In the genomic region with DNA sequence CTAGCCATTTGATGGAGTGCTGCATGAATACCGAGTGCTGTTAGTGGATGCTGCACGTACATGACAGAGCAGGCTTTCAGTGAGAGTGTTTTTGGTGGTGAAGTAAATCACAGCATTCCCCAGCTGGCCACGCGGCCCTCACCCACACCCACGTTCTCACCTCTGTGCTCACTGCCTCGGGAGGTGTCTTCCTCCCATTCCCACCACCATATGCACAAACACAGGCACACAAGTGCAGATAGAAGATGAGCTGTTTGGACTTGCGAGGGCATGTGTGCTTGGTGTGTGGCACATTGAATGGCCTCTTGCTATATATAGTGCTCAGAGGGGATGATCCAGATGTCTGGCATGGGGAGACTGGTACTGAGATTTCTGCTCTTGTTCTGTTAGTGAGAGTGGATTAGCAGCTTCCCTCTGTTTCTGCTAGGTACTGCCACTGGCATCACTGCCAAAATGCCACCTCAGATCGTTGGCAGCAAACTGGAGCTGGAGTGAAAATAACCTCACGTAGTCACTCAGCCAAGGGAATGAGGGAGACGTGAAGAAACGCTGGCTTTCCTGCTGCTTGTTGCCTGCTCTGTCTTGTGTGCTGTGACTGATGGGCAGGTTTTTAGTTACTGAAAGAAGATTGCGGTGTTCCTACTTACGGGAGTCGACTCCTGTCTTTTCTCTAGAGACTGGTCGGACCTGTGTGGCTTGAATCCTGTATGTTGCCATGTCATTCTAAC, we compare ENCODE assay signal across 10 cellular contexts. TPM values are rescaled to one million over a fixed set of nuclear protein-coding genes. Genes with fewer than 3 reads are reported as not detected.
A peak's percentile ranks its signal among the peaks of the same experiment; 100 is the strongest.
DNase-seq lines count a peak whose midpoint lies in the region; ATAC-seq, FAIRE-seq and TF ChIP-seq lines count a peak whose summit lies in the region.
"Had no signal": no experiment of that assay in that cellular context is flagged by ENCODE, and none has a peak within 500 bp of the region (broad histone marks: within the 10 kb centered on the region; RNA-seq: fewer than 3 reads in every experiment).

No MANE protein-coding gene starts in this region.

- H2AFZ ChIP-seq in HepG2 (ENCODE audit: low read length): no peak overlapping the region

- peaks cover 90% of the 10 kb centered on the region for H3K79me2 ChIP-seq in HepG2 (ENCODE audit: insufficient read depth, low read length)

- H3K4me3 ChIP-seq in right lobe of liver (no peak overlapping the region), HepG2 (replicated peaks in 1 of 3; ENCODE audit: insufficient read depth in 1 of 3, low read depth in 2 of 3, low read length in 3 of 3) (no peak overlapping the region), vagina (no peak overlapping the region), mucosa of descending colon (no peak overlapping the region)

- no peak overlapping the region for H3K4me2 ChIP-seq in HepG2 (ENCODE audit: low read depth, low read length)

- peaks cover 0 to 13% (median 0%) of the 10 kb centered on the region in 4 donors for H3K4me1 ChIP-seq in right lobe of liver
- H3K4me1 ChIP-seq in HepG2 (ENCODE audit: insufficient read depth, low read length): no peaks in the 10 kb centered on the region; the same call in 1 of the 2 replicates
- H3K4me1 ChIP-seq in vagina: peaks cover 91% of the 10 kb centered on the region
- H3K4me1 ChIP-seq in mucosa of descending colon (ENCODE audit: low read depth): peaks cover 28% of the 10 kb centered on the region

- 56% methylated on average over 12 of the region's 15 CpGs for WGBS in right lobe of liver (ENCODE audit: insufficient coverage, low coverage, low lambda C conversion rate, missing lambda C conversion rate)
- WGBS in HepG2 (ENCODE audit: low lambda C conversion rate): 96% methylated on average over 10 of the region's 15 CpGs

- H3K27me3 ChIP-seq in right lobe of liver: no peaks in the 10 kb centered on the region
- H3K27me3 ChIP-seq in HepG2 (ENCODE audit: control insufficient read depth in 1 of 2, insufficient read depth in 2 of 2, low read length in 2 of 2): no peaks in the 10 kb centered on the region
- H3K27me3 ChIP-seq in vagina: no peaks in the 10 kb centered on the region

- no TSS peak for BruUV-seq in HepG2 (replicated peaks; lab: Mats Ljungman, UMichigan)

- POLR2A ChIA-PET in HepG2 (lab: Yijun Ruan, JAX): no interaction called here

- ATAC-seq in right lobe of liver (peak; percentile 28 to 70 (median 46)), HepG2 (no peak), mucosa of descending colon (no peak)

- H3K9me3 ChIP-seq in right lobe of liver (no peaks in the 10 kb centered on the region), HepG2 (ENCODE audit: low read length) (no peaks in the 10 kb centered on the region), vagina (no peaks in the 10 kb centered on the region), mucosa of descending colon (no peaks in the 10 kb centered on the region)

- no peak for FAIRE-seq in HepG2 (lab: Jason Lieb, UNC)
- FAIRE-seq: colon had no signal

- TF ChIP-seq POLR2A in right lobe of liver (IDR thresholded peaks at IDR 0.05) (no peak), HepG2 (IDR thresholded peaks at IDR 0.05; ENCODE audit: insufficient read depth in 1 of 2, low read depth in 2 of 2, low read length in 2 of 2) (no peak), vagina (IDR thresholded peaks at IDR 0.05) (no peak)

- CTCF ChIA-PET in HepG2 (lab: Yijun Ruan, JAX; ENCODE audit: low intra/inter-chr PET ratio, low total read pairs): no interaction called here

- TF ChIP-seq EP300 in HepG2 (IDR thresholded peaks at IDR 0.05; ENCODE audit: low read depth in 2 of 2, low read length in 2 of 2) (no peak), HepG2 (CRISPR knock-in tag; IDR thresholded peaks at IDR 0.05; ENCODE audit: borderline replicate concordance) (no peak)

- intact Hi-C loops in right lobe of liver (cut with DNase I) (no loop called here), HepG2 (cut with micrococcal nuclease; ENCODE audit: unreplicated experiment) (no loop called here), vagina (cut with DNase I) (no loop called here), mucosa of descending colon (cut with DNase I, micrococcal nuclease) (no loop called here)

- in situ Hi-C loops in HepG2 (cut with HindIII; ENCODE audit: extremely low pct_ligation_motif_present, low pct_unique_long_range_greater_than_20kb): no loop called here

- H3K27ac ChIP-seq in right lobe of liver (no peak overlapping the region), HepG2 (ENCODE audit: extremely low read length, insufficient read depth, low read length) (no peak overlapping the region), vagina (peak overlapping the region; percentile 33)

- TF ChIP-seq CTCF in right lobe of liver (IDR thresholded peaks at IDR 0.05) (no peak), HepG2 (CRISPR knock-in tag; IDR thresholded peaks at IDR 0.05) (no peak), vagina (IDR thresholded peaks at IDR 0.05) (no peak), mucosa of descending colon (IDR thresholded peaks at IDR 0.05) (no peak)

- H3K9ac ChIP-seq in HepG2 (ENCODE audit: insufficient read depth, low read depth, low read length): no peak overlapping the region

- H4K20me1 ChIP-seq in HepG2 (ENCODE audit: insufficient read depth, low read length): peaks cover 66% of the 10 kb centered on the region

- TF ChIP-seq RAD21 in HepG2 (CRISPR knock-in tag; IDR thresholded peaks at IDR 0.05): no peak

- H3K36me3 ChIP-seq in right lobe of liver (peaks cover 0 to 20% (median 1%) of the 10 kb centered on the region in 4 donors), HepG2 (replicated peaks in 1 of 2; ENCODE audit: control insufficient read depth in 1 of 2, insufficient read depth in 2 of 2, low read length in 2 of 2) (peaks cover 10 to 33% of the 10 kb centered on the region in 2 experiments), vagina (peaks cover 0 to 22% of the 10 kb centered on the region in 2 donors), mucosa of descending colon (ENCODE audit: low read depth) (no peaks in the 10 kb centered on the region)

- DNase-seq in right lobe of liver: no peak
- no peak for DNase-seq in HepG2 (ENCODE audit: low spot score)
- peak; percentile 80 for DNase-seq in cerebellum (ENCODE audit: low spot score)
- DNase-seq in medulla oblongata (ENCODE audit: extremely low spot score): peak; percentile 21
- no peak for DNase-seq in vagina (ENCODE audit: extremely low spot score in 2 of 2)
- no peak for DNase-seq in NCI-H2107 treated with DMSO at 0.1 percent for 48 hours (lab: John Stamatoyannopoulos, UW; ENCODE audit: unreplicated experiment)
- no peak for DNase-seq in mucosa of descending colon
- no peak for DNase-seq in T-helper 1 cell
- DNase-seq: stimulated activated CD4-positive, alpha-beta T cell treated with anti-CD3 and anti-CD28 coated beads, Interleukin-12 subunit alpha, Interleukin-12 subunit beta, amount 100 ng/mL, for 4 hours had no signal

TF ChIP-seq in HepG2, 621 proteins besides CTCF, POLR2A, EP300 and RAD21 (continues in another document):
- TF ChIP-seq ZFX (CRISPR knock-in tag; IDR thresholded peaks at IDR 0.05; ENCODE audit: low read depth) (no peak), POGZ (CRISPR knock-in tag; IDR thresholded peaks at IDR 0.05) (no peak), ZNF101 (CRISPR knock-in tag; IDR thresholded peaks at IDR 0.05; ENCODE audit: borderline replicate concordance, low read depth) (no peak), ZNF577 (CRISPR knock-in tag; IDR thresholded peaks at IDR 0.05; ENCODE audit: borderline replicate concordance, low read depth) (no peak), SMAD3 (CRISPR knock-in tag; IDR thresholded peaks at IDR 0.05) (no peak), KMT2B (CRISPR knock-in tag; IDR thresholded peaks at IDR 0.05) (no peak), FOXC1 (CRISPR knock-in tag; IDR thresholded peaks at IDR 0.05; ENCODE audit: borderline replicate concordance) (no peak), SALL1 (CRISPR knock-in tag; IDR thresholded peaks at IDR 0.05) (no peak), ZNF264 (CRISPR knock-in tag; IDR thresholded peaks at IDR 0.05) (no peak), RCOR2 (CRISPR knock-in tag; IDR thresholded peaks at IDR 0.05) (no peak), ZNF33B (CRISPR knock-in tag; IDR thresholded peaks at IDR 0.05) (no peak)
- TF ChIP-seq, protein P1, sequence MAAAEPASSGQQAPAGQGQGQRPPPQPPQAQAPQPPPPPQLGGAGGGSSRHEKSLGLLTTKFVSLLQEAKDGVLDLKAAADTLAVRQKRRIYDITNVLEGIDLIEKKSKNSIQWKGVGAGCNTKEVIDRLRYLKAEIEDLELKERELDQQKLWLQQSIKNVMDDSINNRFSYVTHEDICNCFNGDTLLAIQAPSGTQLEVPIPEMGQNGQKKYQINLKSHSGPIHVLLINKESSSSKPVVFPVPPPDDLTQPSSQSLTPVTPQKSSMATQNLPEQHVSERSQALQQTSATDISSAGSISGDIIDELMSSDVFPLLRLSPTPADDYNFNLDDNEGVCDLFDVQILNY (CRISPR knock-in tag; conservative IDR thresholded peaks at IDR 0.05): no peak

RNA-seq across cellular contexts. Expression of a gene that starts 19.1 kb away (rescaled TPM):
- total RNA-seq in right lobe of liver (10 to 100 TPM; 24.5 to 38.0 (median 35.2) TPM), HepG2 (2016; rRNA removed; fragmentation: Illumina TruSeq; extraction: Trizol) (53.9 and 72.9 TPM in 2 replicates), cerebellum (100 TPM), vagina (93.1 TPM), mucosa of descending colon (100 to 1,000 TPM in 1 of 3 donors, 10 to 100 TPM in 2; 71.2 to 165 (median 75.0) TPM)
- total RNA-seq in HepG2 (2016; cell fraction: cytosol; rRNA removed; fragmentation: Illumina TruSeq; extraction: Trizol; ENCODE audit: low read depth): 51.7 and 58.5 TPM in 2 replicates
- total RNA-seq in HepG2 (2016; cell fraction: insoluble cytoplasmic fraction; rRNA removed; fragmentation: Illumina TruSeq; extraction: Trizol): 57.3 and 66.0 TPM in 2 replicates
- 37.1 and 38.2 TPM in 2 replicates for total RNA-seq in HepG2 (2016; cell fraction: membrane; rRNA removed; fragmentation: Illumina TruSeq; extraction: Trizol)
- 31.6 and 33.1 TPM in 2 replicates for total RNA-seq in HepG2 (2016; cell fraction: nucleus; rRNA removed; fragmentation: Illumina TruSeq; extraction: Trizol)
- polyA plus RNA-seq in HepG2 (2011; rRNA removed): 27.1 and 29.9 TPM in 2 replicates
- polyA plus RNA-seq in HepG2 (2011; cell fraction: cytosol; rRNA removed): 14.8 and 23.9 TPM in 2 replicates
- polyA plus RNA-seq in HepG2 (2011; cell fraction: nucleus; rRNA removed): 22.1 and 25.2 TPM in 2 replicates
- 61.9 and 67.0 TPM in 2 replicates for polyA plus RNA-seq in HepG2 (2012)
- 15.6 and 19.2 TPM in 2 replicates for polyA plus RNA-seq in HepG2 (2016; cell fraction: cytosol; fragmentation: Illumina TruSeq; extraction: Trizol; ENCODE audit: low read depth)
- 96.0 and 98.3 TPM in 2 replicates for polyA plus RNA-seq in HepG2 (2016; cell fraction: insoluble cytoplasmic fraction; fragmentation: Illumina TruSeq; extraction: Trizol; ENCODE audit: low read depth)
- 29.1 and 33.0 TPM in 2 replicates for polyA plus RNA-seq in HepG2 (2016; cell fraction: membrane; fragmentation: Illumina TruSeq; extraction: Trizol; ENCODE audit: low read depth)
- 55.8 and 62.6 TPM in 2 replicates for polyA plus RNA-seq in HepG2 (2016; cell fraction: nucleus; fragmentation: Illumina TruSeq; extraction: Trizol; ENCODE audit: insufficient read depth, low read depth)
- polyA minus RNA-seq in HepG2 (2011; rRNA and poly(A)+ RNA removed; ENCODE audit: low replicate concordance): 18.1 and 22.3 TPM in 2 replicates
- polyA minus RNA-seq in HepG2 (2011; cell fraction: cytosol; rRNA and poly(A)+ RNA removed): 25.6 and 28.2 TPM in 2 replicates
- 43.9 and 51.2 TPM in 2 replicates for polyA minus RNA-seq in HepG2 (2011; cell fraction: nucleus; rRNA and poly(A)+ RNA removed)

Comparison
In these comparisons a context has a peak if more than half of its experiments do, and no peak if none do; other contexts are left out.
1. ATAC-seq: peak in right lobe of liver (4 of 4); none in HepG2 (single experiment) and mucosa of descending colon (single experiment).
2. DNase-seq: peak in cerebellum (single experiment) and medulla oblongata (single experiment); none in right lobe of liver (0 of 3), HepG2 (single experiment), vagina (0 of 2), NCI-H2107 treated with DMSO at 0.1 percent for 48 hours (single experiment), mucosa of descending colon (0 of 3) and T-helper 1 cell (0 of 5).